ENCODE assay signal across 25 cellular contexts in genomic region chr7:9391221-9391620, GRCh38.
"Had no signal": no experiment of that assay in that cellular context is flagged by ENCODE, and none has a peak within 500 bp of the region (broad histone marks: within the 10 kb centered on the region; RNA-seq: fewer than 3 reads in every experiment).

No MANE protein-coding gene starts in this region.

- FAIRE-seq: islet of Langerhans, pancreas had no signal

- H3K27me3 Mint-ChIP-seq: naive thymus-derived CD8-positive, alpha-beta T cell; stimulated activated memory B cell treated with anti-CD40 and anti-IgM and Interleukin-4, amounts not matched to agents 10 μg/mL and 1 μg/mL and 100 μg/mL, for 72 hours; stimulated activated naive CD8-positive, alpha-beta T cell treated with anti-CD3 and anti-CD28 coated beads, Interleukin-15, Interleukin-2, amounts not matched to agents 100 ng/mL and 50 ng/mL, for 24 hours had no signal

- H3K4me1 Mint-ChIP-seq: naive thymus-derived CD8-positive, alpha-beta T cell; stimulated activated memory B cell treated with anti-CD40 and anti-IgM and Interleukin-4, amounts not matched to agents 10 μg/mL and 1 μg/mL and 100 μg/mL, for 72 hours had no signal

- DNase-seq: colonic mucosa; dermis blood vessel endothelial cell; esophagus squamous epithelium; foreskin melanocyte; head of caudate nucleus; hypothalamus; kidney glomerular epithelial cell; mammary epithelial cell; mucosa of descending colon; naive thymus-derived CD8-positive, alpha-beta T cell; occipital lobe; pancreas; retina; right lobe of liver; spleen; stimulated activated CD4-positive, alpha-beta T cell treated with anti-CD3 and anti-CD28 coated beads, Interleukin-15, amount 100 ng/mL, for 24 hours; stimulated activated CD4-positive, alpha-beta T cell treated with anti-CD3 and anti-CD28 coated beads, Interleukin-1b, Interleukin-23, amount 100 ng/mL, for 48 hours; stimulated activated CD4-positive, alpha-beta T cell treated with anti-CD3 and anti-CD28 coated beads, Interleukin-4, amount 100 ng/mL, for 24 hours; tibial artery; upper lobe of right lung had no signal

- H3K27ac Mint-ChIP-seq: naive thymus-derived CD8-positive, alpha-beta T cell; stimulated activated memory B cell treated with anti-CD40 and anti-IgM and Interleukin-4, amounts not matched to agents 10 μg/mL and 1 μg/mL and 100 μg/mL, for 72 hours; stimulated activated naive CD8-positive, alpha-beta T cell treated with anti-CD3 and anti-CD28 coated beads, Interleukin-15, Interleukin-2, amounts not matched to agents 100 ng/mL and 50 ng/mL, for 24 hours had no signal

- H3K4me3 Mint-ChIP-seq: naive thymus-derived CD8-positive, alpha-beta T cell; stimulated activated memory B cell treated with anti-CD40 and anti-IgM and Interleukin-4, amounts not matched to agents 10 μg/mL and 1 μg/mL and 100 μg/mL, for 72 hours; stimulated activated naive CD8-positive, alpha-beta T cell treated with anti-CD3 and anti-CD28 coated beads, Interleukin-15, Interleukin-2, amounts not matched to agents 100 ng/mL and 50 ng/mL, for 24 hours had no signal

- H3K4me3 ChIP-seq: colonic mucosa, esophagus squamous epithelium, mucosa of descending colon, pancreas, prostate gland, right lobe of liver, spleen, tibial artery, upper lobe of right lung, vagina had no signal

- H3K4me1 ChIP-seq: colonic mucosa, esophagus squamous epithelium, pancreas, prostate gland, right lobe of liver, spleen, tibial artery, upper lobe of right lung, vagina had no signal

- H3K36me3 ChIP-seq: colonic mucosa, esophagus squamous epithelium, pancreas, prostate gland, right lobe of liver, spleen, tibial artery, upper lobe of right lung, vagina had no signal

- H3K9me3 ChIP-seq: colonic mucosa, prostate gland, right lobe of liver, upper lobe of right lung, vagina had no signal

- H3K27ac ChIP-seq: colonic mucosa, esophagus squamous epithelium, pancreas, prostate gland, right lobe of liver, spleen, tibial artery, upper lobe of right lung, vagina had no signal

- ATAC-seq: mucosa of descending colon; naive thymus-derived CD8-positive, alpha-beta T cell; pancreas; right lobe of liver; stimulated activated memory B cell treated with anti-CD40 and anti-IgM and Interleukin-4, amounts not matched to agents 10 μg/mL and 1 μg/mL and 100 μg/mL, for 72 hours; upper lobe of right lung had no signal

- H3K36me3 Mint-ChIP-seq: naive thymus-derived CD8-positive, alpha-beta T cell; stimulated activated memory B cell treated with anti-CD40 and anti-IgM and Interleukin-4, amounts not matched to agents 10 μg/mL and 1 μg/mL and 100 μg/mL, for 72 hours had no signal

- H3K27me3 ChIP-seq: colonic mucosa, esophagus squamous epithelium, pancreas, right lobe of liver, spleen, tibial artery, upper lobe of right lung, vagina had no signal
